ENCODE assay signal across 16 cellular contexts in genomic region chr5:175861337-175862130, GRCh38. TPM values are rescaled to one million over a fixed set of nuclear protein-coding genes. Genes with fewer than 3 reads are reported as not detected.
A peak's percentile ranks its signal among the peaks of the same experiment; 100 is the strongest.
DNase-seq lines count a peak whose midpoint lies in the region; ATAC-seq and TF ChIP-seq lines count a peak whose summit lies in the region.
"Had no signal": no experiment of that assay in that cellular context is flagged by ENCODE, and none has a peak within 500 bp of the region (broad histone marks: within the 10 kb centered on the region; RNA-seq: fewer than 3 reads in every experiment).

No MANE protein-coding gene starts in this region.

- H3K9me3 ChIP-seq in osteoblast (ENCODE audit: low read depth, low read length) = no peaks in the 10 kb centered on the region
- H3K9me3 ChIP-seq: HAP-1 had no signal

- no peaks in the 10 kb centered on the region for H3K27me3 ChIP-seq in osteoblast (ENCODE audit: insufficient read depth, low read length)

- H3K4me1 ChIP-seq in osteoblast (ENCODE audit: insufficient read depth, low read length) = no peaks in the 10 kb centered on the region
- H3K4me1 ChIP-seq: HAP-1 had no signal

- H2AFZ ChIP-seq in osteoblast (ENCODE audit: low read length) = no peak overlapping the region

- H3K79me2 ChIP-seq in osteoblast (ENCODE audit: insufficient read depth, low read length) = no peaks in the 10 kb centered on the region

- peak; percentile 61 for DNase-seq in NCI-H1105 treated with DMSO at 0.1 percent for 48 hours (lab: John Stamatoyannopoulos, UW)
- no peak for DNase-seq in NCI-H1105 (lab: John Stamatoyannopoulos, UW)
- DNase-seq in NCI-H2029 (lab: John Stamatoyannopoulos, UW) = peak; percentile 91
- DNase-seq in osteoblast (ENCODE audit: insufficient read length, low spot score, missing footprints) = peak; percentile 77
- DNase-seq in DMS 273 (lab: John Stamatoyannopoulos, UW; ENCODE audit: unreplicated experiment) = no peak
- no peak for DNase-seq in SIG-M5 treated with dmso at 0.1 percent for 504 hours (lab: John Stamatoyannopoulos, UW; ENCODE audit: unreplicated experiment)
- no peak for DNase-seq in activated CD4-positive, alpha-beta T cell treated with anti-CD3 and anti-CD28 coated beads, Interleukin-2, amount 50 U/mL, for 4 hours
- DNase-seq: left cardiac atrium; NK-92 treated with Interleukin-12 subunit alpha and Interleukin-12 subunit beta, amount 100 ng/mL, for 24 hours; occipital lobe; stimulated activated CD4-positive, alpha-beta T cell treated with anti-CD3 and anti-CD28 coated beads, Interleukin-4, amount 100 ng/mL, for 24 hours had no signal

- ATAC-seq in HG02759 (IDR thresholded peaks at IDR 0.05; ENCODE audit: unreplicated experiment) = peak; percentile 91
- ATAC-seq: left cardiac atrium had no signal

- no peaks in the 10 kb centered on the region for H3K36me3 ChIP-seq in osteoblast (ENCODE audit: insufficient read depth, low read length)
- H3K36me3 ChIP-seq: HAP-1 had no signal

- no peak for TF ChIP-seq CTCF in osteoblast (IDR thresholded peaks at IDR 0.05; ENCODE audit: extremely low read depth, low read depth, low read length)

- no peak overlapping the region for H3K27ac ChIP-seq in osteoblast (ENCODE audit: low read depth, low read length)
- H3K27ac ChIP-seq: 22Rv1, KMS-11 had no signal

- no peak overlapping the region for H3K4me2 ChIP-seq in osteoblast (ENCODE audit: insufficient read depth, low read length)
- H3K4me2 ChIP-seq: KMS-11 had no signal

- no peaks in the 10 kb centered on the region for H4K20me1 ChIP-seq in osteoblast (ENCODE audit: insufficient read depth, low read length)

- H3K4me3 ChIP-seq in osteoblast (ENCODE audit: insufficient read depth, low read length) = no peak overlapping the region
- H3K4me3 ChIP-seq: HAP-1 had no signal

RNA-seq across cellular contexts. Expression of gene CPLX2, which starts 9.8 kb away (rescaled TPM):
- total RNA-seq in osteoblast = not detected in 2 replicates
- total RNA-seq: activated T-helper 1 cell treated with anti-CD3 and anti-CD28 coated beads, Interleukin-12 subunit alpha, Interleukin-12 subunit beta, Interleukin-2, Interleukin-4 antibody, amounts not matched to agents 30 ng/mL and 10 ng/mL and 1 ng/mL, durations not matched to agents 14 hours and 24 hours and 36 hours; left cardiac atrium had no signal

Comparison
In these comparisons a context has a peak if more than half of its experiments do, and no peak if none do; other contexts are left out.
1. DNase-seq: peak in NCI-H1105 treated with DMSO at 0.1 percent for 48 hours (single experiment), NCI-H2029 (single experiment) and osteoblast (single experiment); none in NCI-H1105 (single experiment), DMS 273 (single experiment), SIG-M5 treated with dmso at 0.1 percent for 504 hours (single experiment) and activated CD4-positive, alpha-beta T cell treated with anti-CD3 and anti-CD28 coated beads, Interleukin-2, amount 50 U/mL, for 4 hours (0 of 2).